36 cellular contexts compared by ENCODE assay signal in genomic region chr16:4855804-4856203, GRCh38.
"Had no signal": no experiment of that assay in that cellular context is flagged by ENCODE, and none has a peak within 500 bp of the region (broad histone marks: within the 10 kb centered on the region; RNA-seq: fewer than 3 reads in every experiment).

No MANE protein-coding gene starts in this region.

- H3K4me1 ChIP-seq: ascending aorta had no signal

- H3K27me3 Mint-ChIP-seq: activated B cell treated with CpG ODN at 0.5 μM for 24 hours; activated CD4-positive, alpha-beta memory T cell treated with anti-CD3 and anti-CD28 coated beads for 36 hours; activated CD4-positive, alpha-beta T cell treated with anti-CD3 and anti-CD28 coated beads, Interleukin-2, amount 10 ng/mL, durations not matched to agents 24 days and 14 days; activated CD8-positive, alpha-beta T cell treated with anti-CD3 and anti-CD28 coated beads for 36 hours; activated naive CD4-positive, alpha-beta T cell treated with anti-CD3 and anti-CD28 coated beads, Interleukin-2, amount 50 U/mL, for 24 hours; activated naive CD8-positive, alpha-beta T cell; activated naive CD8-positive, alpha-beta T cell treated with anti-CD3 and anti-CD28 coated beads, Interleukin-2, amount 10 ng/mL, durations not matched to agents 7 days and 5 days; activated T-helper 17 cell treated with anti-CD3 and anti-CD28 coated beads, Interleukin-2, amount 50 U/mL, for 72 hours; brain; central memory CD8-positive, alpha-beta T cell had no signal

- H3K9me3 Mint-ChIP-seq: activated B cell treated with CpG ODN at 0.5 μM for 24 hours; activated CD4-positive, alpha-beta memory T cell treated with anti-CD3 and anti-CD28 coated beads for 36 hours; activated CD4-positive, alpha-beta T cell treated with anti-CD3 and anti-CD28 coated beads, Interleukin-2, amount 10 ng/mL, durations not matched to agents 24 days and 14 days; activated CD8-positive, alpha-beta T cell treated with anti-CD3 and anti-CD28 coated beads for 36 hours; activated naive CD4-positive, alpha-beta T cell treated with anti-CD3 and anti-CD28 coated beads for 36 hours; activated naive CD4-positive, alpha-beta T cell treated with anti-CD3 and anti-CD28 coated beads, Interleukin-2, amount 50 U/mL, for 24 hours; activated naive CD8-positive, alpha-beta T cell treated with anti-CD3 and anti-CD28 coated beads, Interleukin-2, amount 10 ng/mL, durations not matched to agents 7 days and 5 days; activated T-cell treated with anti-CD3 and anti-CD28 coated beads, Interleukin-2, amount 50 U/mL, for 4 hours; activated T-cell treated with anti-CD3 and anti-CD28 coated beads, Interleukin-2, amount 50 U/mL, for 72 hours; activated T-helper 1 cell treated with anti-CD3 and anti-CD28 coated beads, Interleukin-12 subunit alpha, Interleukin-12 subunit beta, Interleukin-2, Interleukin-4 antibody, amounts not matched to agents 30 ng/mL and 10 ng/mL and 1 ng/mL, durations not matched to agents 14 hours and 24 hours and 36 hours; activated T-helper 17 cell treated with anti-CD3 and anti-CD28 coated beads, Interleukin-2, amount 50 U/mL, for 72 hours; brain; central memory CD8-positive, alpha-beta T cell; T-helper 1 cell treated with Interleukin-12 subunit alpha and Interleukin-12 subunit beta and Interleukin-4 antibody, amounts not matched to agents 30 μg/mL and 1 μg/mL, for 36 hours; T-helper 2 cell treated with Interferon-gamma antibody and Interleukin-4, amounts not matched to agents 5 μg/mL and 100 μg/mL, for 36 hours had no signal

- H3K27ac ChIP-seq: ascending aorta, cardiac muscle cell, VCaP had no signal

- ATAC-seq: activated CD8-positive, alpha-beta T cell treated with anti-CD3 and anti-CD28 coated beads for 36 hours; activated T-cell treated with anti-CD3 and anti-CD28 coated beads, Interleukin-2, amount 50 U/mL, for 4 hours; activated T-cell treated with anti-CD3 and anti-CD28 coated beads, Interleukin-2, amount 50 U/mL, for 72 hours; activated T-helper 17 cell treated with anti-CD3 and anti-CD28 coated beads, Interleukin-2, amount 50 U/mL, for 72 hours had no signal

- H3K27ac Mint-ChIP-seq: activated B cell treated with CpG ODN at 0.5 μM for 24 hours; activated CD4-positive, alpha-beta memory T cell treated with anti-CD3 and anti-CD28 coated beads for 36 hours; activated CD8-positive, alpha-beta T cell treated with anti-CD3 and anti-CD28 coated beads for 36 hours; activated naive CD4-positive, alpha-beta T cell treated with anti-CD3 and anti-CD28 coated beads for 36 hours; activated naive CD4-positive, alpha-beta T cell treated with anti-CD3 and anti-CD28 coated beads, Interleukin-2, amount 50 U/mL, for 24 hours; activated naive CD8-positive, alpha-beta T cell; activated naive CD8-positive, alpha-beta T cell treated with anti-CD3 and anti-CD28 coated beads, Interleukin-2, amount 10 ng/mL, durations not matched to agents 7 days and 5 days; activated T-cell treated with anti-CD3 and anti-CD28 coated beads, Interleukin-2, amount 50 U/mL, for 72 hours; activated T-helper 1 cell treated with anti-CD3 and anti-CD28 coated beads, Interleukin-12 subunit alpha, Interleukin-12 subunit beta, Interleukin-2, Interleukin-4 antibody, amounts not matched to agents 30 ng/mL and 10 ng/mL and 1 ng/mL, durations not matched to agents 14 hours and 24 hours and 36 hours; brain; T-helper 1 cell treated with Interleukin-12 subunit alpha and Interleukin-12 subunit beta and Interleukin-4 antibody, amounts not matched to agents 30 μg/mL and 1 μg/mL, for 36 hours; T-helper 2 cell treated with Interferon-gamma antibody and Interleukin-4, amounts not matched to agents 5 μg/mL and 100 μg/mL, for 36 hours had no signal

- H3K27me3 ChIP-seq: ascending aorta, cardiac muscle cell had no signal

- H3K4me3 ChIP-seq: ascending aorta, cardiac muscle cell had no signal

- H3K9me3 ChIP-seq: ascending aorta had no signal

- H3K4me3 Mint-ChIP-seq: activated B cell treated with CpG ODN at 0.5 μM for 24 hours; activated CD4-positive, alpha-beta memory T cell treated with anti-CD3 and anti-CD28 coated beads for 36 hours; activated CD4-positive, alpha-beta T cell treated with anti-CD3 and anti-CD28 coated beads, Interleukin-2, amount 10 ng/mL, durations not matched to agents 24 days and 14 days; activated CD8-positive, alpha-beta T cell treated with anti-CD3 and anti-CD28 coated beads for 36 hours; activated naive CD4-positive, alpha-beta T cell treated with anti-CD3 and anti-CD28 coated beads for 36 hours; activated naive CD4-positive, alpha-beta T cell treated with anti-CD3 and anti-CD28 coated beads, Interleukin-2, amount 50 U/mL, for 24 hours; activated naive CD8-positive, alpha-beta T cell; activated naive CD8-positive, alpha-beta T cell treated with anti-CD3 and anti-CD28 coated beads, Interleukin-2, amount 10 ng/mL, durations not matched to agents 7 days and 5 days; activated T-cell treated with anti-CD3 and anti-CD28 coated beads, Interleukin-2, amount 50 U/mL, for 4 hours; activated T-cell treated with anti-CD3 and anti-CD28 coated beads, Interleukin-2, amount 50 U/mL, for 72 hours; activated T-helper 1 cell treated with anti-CD3 and anti-CD28 coated beads, Interleukin-12 subunit alpha, Interleukin-12 subunit beta, Interleukin-2, Interleukin-4 antibody, amounts not matched to agents 30 ng/mL and 10 ng/mL and 1 ng/mL, durations not matched to agents 14 hours and 24 hours and 36 hours; activated T-helper 17 cell treated with anti-CD3 and anti-CD28 coated beads, Interleukin-2, amount 50 U/mL, for 72 hours; brain; central memory CD8-positive, alpha-beta T cell; T-helper 1 cell treated with Interleukin-12 subunit alpha and Interleukin-12 subunit beta and Interleukin-4 antibody, amounts not matched to agents 30 μg/mL and 1 μg/mL, for 36 hours; T-helper 2 cell treated with Interferon-gamma antibody and Interleukin-4, amounts not matched to agents 5 μg/mL and 100 μg/mL, for 36 hours had no signal

- DNase-seq: activated B cell treated with CpG ODN at 0.5 μM for 24 hours; activated CD4-positive, alpha-beta memory T cell treated with anti-CD3 and anti-CD28 coated beads for 36 hours; activated CD4-positive, alpha-beta T cell treated with anti-CD3 and anti-CD28 coated beads for 4 hours; activated CD4-positive, alpha-beta T cell treated with anti-CD3 and anti-CD28 coated beads, Interleukin-2, amount 10 ng/mL, durations not matched to agents 24 days and 14 days; activated CD4-positive, alpha-beta T cell treated with anti-CD3 and anti-CD28 coated beads, Interleukin-2, amount 50 U/mL, for 1 hour; activated CD4-positive, alpha-beta T cell treated with anti-CD3 and anti-CD28 coated beads, Interleukin-2, amount 50 U/mL, for 4 hours; activated CD4-positive, CD25-positive, alpha-beta regulatory T cell treated with anti-CD3 and anti-CD28 coated beads, Interleukin-2, amount 50 U/mL, for 72 hours; activated CD8-positive, alpha-beta memory T cell treated with anti-CD3 and anti-CD28 coated beads, Interleukin-2, amount 50 U/mL, for 4 hours; activated CD8-positive, alpha-beta T cell treated with anti-CD3 and anti-CD28 coated beads for 36 hours; activated gamma-delta T cell treated with Interleukin-2 at 50 U/mL for 16 hours; activated naive CD4-positive, alpha-beta T cell; activated naive CD4-positive, alpha-beta T cell treated with anti-CD3 and anti-CD28 coated beads for 36 hours; activated naive CD8-positive, alpha-beta T cell treated with anti-CD3 and anti-CD28 coated beads, Interleukin-2, amount 10 ng/mL, durations not matched to agents 7 days and 5 days; activated T-cell treated with anti-CD3 and anti-CD28 coated beads for 4 hours; activated T-cell treated with anti-CD3 and anti-CD28 coated beads, Interleukin-2, amount 50 U/mL, for 1 hour; activated T-cell treated with anti-CD3 and anti-CD28 coated beads, Interleukin-2, amount 50 U/mL, for 4 hours; activated T-cell treated with anti-CD3 and anti-CD28 coated beads, Interleukin-2, amount 50 U/mL, for 72 hours; amygdala; anterior cingulate cortex; caudate nucleus; cerebellar nuclear complex; SW 1271; T-helper 1 cell; T-helper 2 cell; T-helper 9 cell had no signal
